Comparison of ENCODE assay signal across 9 cellular contexts in the genomic region with DNA sequence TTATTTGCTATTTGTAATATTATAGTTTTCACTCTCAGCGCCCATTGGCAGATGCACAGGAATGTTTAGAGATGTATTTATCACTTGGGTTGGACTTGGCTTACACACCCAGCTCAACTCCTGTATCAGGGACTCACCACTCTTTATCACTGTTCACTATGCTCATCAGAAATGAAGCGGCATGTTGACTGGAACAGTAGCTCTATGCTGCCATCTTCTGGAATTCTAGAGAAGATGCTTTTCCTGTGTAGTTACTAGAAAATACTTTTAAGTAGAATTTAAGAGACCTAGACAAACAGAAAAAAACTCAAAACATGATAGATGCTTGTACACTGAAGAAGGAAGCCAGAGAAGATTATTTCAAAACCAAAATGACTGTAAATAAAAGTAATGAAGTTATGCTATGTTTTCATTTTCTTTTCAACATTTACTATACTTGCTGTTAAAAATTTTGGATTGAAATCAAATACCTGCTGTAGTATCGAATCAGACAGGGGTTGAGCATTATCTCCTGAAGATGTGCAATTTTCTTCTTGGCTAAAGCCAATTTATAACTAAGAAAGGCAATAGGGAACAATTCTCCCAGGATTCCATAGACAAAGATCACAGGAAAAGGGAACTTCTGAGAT. TPM values are rescaled to one million over a fixed set of nuclear protein-coding genes. Genes with fewer than 3 reads are reported as not detected.
DNase-seq lines count a peak whose midpoint lies in the region; ATAC-seq and TF ChIP-seq lines count a peak whose summit lies in the region.
"Had no signal": no experiment of that assay in that cellular context is flagged by ENCODE, and none has a peak within 500 bp of the region (broad histone marks: within the 10 kb centered on the region; RNA-seq: fewer than 3 reads in every experiment).

No MANE protein-coding gene starts in this region.

- TF ChIP-seq CTCF in natural killer cell (IDR thresholded peaks at IDR 0.05) (peak; percentile 64), lower lobe of right lung (IDR thresholded peaks at IDR 0.05) (peak; percentile 67)

- no peak overlapping the region for H3K27ac Mint-ChIP-seq in natural killer cell
- no peak overlapping the region for H3K27ac Mint-ChIP-seq in natural killer cell treated with Interleukin-12 subunit alpha and Interleukin-12 subunit beta and Interleukin-15 and Interleukin-18, amount 100 ng/mL, for 72 hours

- H3K4me3 ChIP-seq in H7 (ENCODE audit: insufficient read depth, low read depth, low read length) (no peak overlapping the region), lower lobe of right lung (no peak overlapping the region)

- H3K27me3 ChIP-seq in H7 (ENCODE audit: control insufficient read depth, insufficient read depth, low read length): no peaks in the 10 kb centered on the region
- H3K27me3 ChIP-seq in lower lobe of right lung (ENCODE audit: low read depth): no peaks in the 10 kb centered on the region

- H3K4me1 ChIP-seq in lower lobe of right lung: no peaks in the 10 kb centered on the region

- no peaks in the 10 kb centered on the region for H3K36me3 Mint-ChIP-seq in natural killer cell
- H3K36me3 Mint-ChIP-seq in natural killer cell treated with Interleukin-12 subunit alpha and Interleukin-12 subunit beta and Interleukin-15 and Interleukin-18, amount 100 ng/mL, for 72 hours: no peaks in the 10 kb centered on the region

- H3K4me3 Mint-ChIP-seq in natural killer cell: no peak overlapping the region
- H3K4me3 Mint-ChIP-seq in natural killer cell treated with Interleukin-12 subunit alpha and Interleukin-12 subunit beta and Interleukin-15 and Interleukin-18, amount 100 ng/mL, for 72 hours: no peak overlapping the region

- no peaks in the 10 kb centered on the region for H3K36me3 ChIP-seq in H7 (replicated peaks; ENCODE audit: control insufficient read depth, insufficient read depth, low read length)
- no peaks in the 10 kb centered on the region for H3K36me3 ChIP-seq in lower lobe of right lung

- ATAC-seq in natural killer cell (peak; percentile 55 to 63 (median 59)), lower lobe of right lung (peak; percentile 69 to 77)
- ATAC-seq in natural killer cell treated with Interleukin-12 subunit alpha and Interleukin-12 subunit beta and Interleukin-15 and Interleukin-18, amount 100 ng/mL, for 72 hours: no peak

- DNase-seq in natural killer cell (no peak), H7 (peak; percentile 5), LHCN-M2 (ENCODE audit: low read depth) (peak; percentile 59), RPMI7951 (ENCODE audit: low read depth) (peak; percentile 69), dermis microvascular lymphatic vessel endothelial cell (ENCODE audit: low read depth in 2 of 2) (peak; percentile 52 to 69), lower lobe of right lung (no peak), cortex of kidney (lab: John Stamatoyannopoulos, UW) (no peak)
- no peak for DNase-seq in natural killer cell treated with Interleukin-12 subunit alpha and Interleukin-12 subunit beta and Interleukin-15 and Interleukin-18, amount 100 ng/mL, for 72 hours (ENCODE audit: low spot score)

- no peaks in the 10 kb centered on the region for H3K9me3 Mint-ChIP-seq in natural killer cell
- H3K9me3 Mint-ChIP-seq in natural killer cell treated with Interleukin-12 subunit alpha and Interleukin-12 subunit beta and Interleukin-15 and Interleukin-18, amount 100 ng/mL, for 72 hours: no peaks in the 10 kb centered on the region

- H3K27me3 Mint-ChIP-seq in natural killer cell (ENCODE audit: low read depth in 2 of 2): peaks cover 0 to 2% of the 10 kb centered on the region in 2 donors
- peaks cover 0 to 7% of the 10 kb centered on the region in 2 donors for H3K27me3 Mint-ChIP-seq in natural killer cell treated with Interleukin-12 subunit alpha and Interleukin-12 subunit beta and Interleukin-15 and Interleukin-18, amount 100 ng/mL, for 72 hours

- H3K9me3 ChIP-seq in lower lobe of right lung: no peaks in the 10 kb centered on the region

- H3K27ac ChIP-seq in lower lobe of right lung: no peak overlapping the region

- intact Hi-C loops in natural killer cell (cut with micrococcal nuclease): loop anchor here (1.0 kb wide), 1 partner anchor 961 kb away; no protein-coding TSS in a partner anchor
- intact Hi-C loops in lower lobe of right lung (cut with DNase I): no loop called here

- no peaks in the 10 kb centered on the region for H3K4me1 Mint-ChIP-seq in natural killer cell
- H3K4me1 Mint-ChIP-seq in natural killer cell treated with Interleukin-12 subunit alpha and Interleukin-12 subunit beta and Interleukin-15 and Interleukin-18, amount 100 ng/mL, for 72 hours (ENCODE audit: low read depth in 2 of 2): no peaks in the 10 kb centered on the region

RNA-seq across cellular contexts. Expression of gene NXPH2, which starts 47.4 kb away (rescaled TPM):
- not detected for total RNA-seq in natural killer cell
- not detected for total RNA-seq in natural killer cell treated with Interleukin-12 subunit alpha and Interleukin-12 subunit beta and Interleukin-15 and Interleukin-18, amount 100 ng/mL, for 72 hours
- 0.55 TPM in 1 of 2 replicates, not detected in the other for total RNA-seq in H7 (2014; rRNA removed; shearing (Covaris generic))
- not detected in 2 replicates for total RNA-seq in LHCN-M2 (2014; rRNA removed)
- not detected for polyA plus RNA-seq in LHCN-M2 (2012)
- not detected in 2 replicates for total RNA-seq in RPMI7951 (2014; rRNA removed; shearing (Covaris generic))
- not detected in 2 replicates for total RNA-seq in dermis microvascular lymphatic vessel endothelial cell
- total RNA-seq in lower lobe of right lung: not detected
- polyA plus RNA-seq: esophagus had no signal

Comparison
In these comparisons a context has a peak if more than half of its experiments do, and no peak if none do; other contexts are left out.
1. ATAC-seq: peak in natural killer cell (3 of 3) and lower lobe of right lung (2 of 2); none in natural killer cell treated with Interleukin-12 subunit alpha and Interleukin-12 subunit beta and Interleukin-15 and Interleukin-18, amount 100 ng/mL, for 72 hours (0 of 2).
2. DNase-seq: peak in H7 (single experiment), LHCN-M2 (single experiment), RPMI7951 (single experiment) and dermis microvascular lymphatic vessel endothelial cell (2 of 2); none in natural killer cell (single experiment), natural killer cell treated with Interleukin-12 subunit alpha and Interleukin-12 subunit beta and Interleukin-15 and Interleukin-18, amount 100 ng/mL, for 72 hours (single experiment), lower lobe of right lung (single experiment) and cortex of kidney (single experiment).